1 cellular context compared by ENCODE assay signal in genomic region chr9:17580119-17580518, GRCh38.
TF ChIP-seq lines count a peak whose summit lies in the region.

No MANE protein-coding gene starts in this region.

TF ChIP-seq in GM23338, 12 proteins besides CTCF, POLR2A, EP300 and RAD21 (continued from another document):
- no peak for TF ChIP-seq ZNF462 (CRISPR knock-in tag; IDR thresholded peaks at IDR 0.05)
- no peak for TF ChIP-seq ETS1 (IDR thresholded peaks at IDR 0.05)
- no peak for TF ChIP-seq ZNF331 (CRISPR knock-in tag; IDR thresholded peaks at IDR 0.05; ENCODE audit: low read depth)
- no peak for TF ChIP-seq NANOG (IDR thresholded peaks at IDR 0.05; ENCODE audit: borderline replicate concordance)
- TF ChIP-seq EZH2phosphoT487 (IDR thresholded peaks at IDR 0.05; ENCODE audit: unreplicated experiment) = no peak
- TF ChIP-seq EZH2 (IDR thresholded peaks at IDR 0.05; ENCODE audit: low read depth, unreplicated experiment) = no peak
